24 cellular contexts compared by ENCODE assay signal in the genomic region with DNA sequence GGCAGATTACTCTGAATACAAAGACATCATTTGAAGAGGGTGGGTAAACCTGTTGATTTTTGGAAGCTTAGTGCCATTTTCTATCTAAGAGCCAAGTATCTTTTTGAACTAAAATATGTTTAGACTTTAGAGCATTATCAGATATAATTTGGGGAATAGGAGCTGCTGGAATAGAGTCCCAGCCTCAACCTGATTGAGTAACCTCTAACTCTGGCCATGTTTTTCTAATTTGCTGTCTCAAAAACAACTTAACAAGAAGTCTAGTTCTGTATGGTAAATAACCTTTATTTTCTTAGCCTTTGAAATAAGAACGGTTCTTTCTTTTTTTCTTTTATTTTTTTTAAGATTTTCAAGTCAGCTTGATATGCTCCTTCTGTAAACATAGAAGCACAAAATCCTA.
"Had no signal": no experiment of that assay in that cellular context is flagged by ENCODE, and none has a peak within 500 bp of the region (broad histone marks: within the 10 kb centered on the region; RNA-seq: fewer than 3 reads in every experiment).

No MANE protein-coding gene starts in this region.

- H3K36me3 ChIP-seq: breast epithelium, cardiac muscle cell, colonic mucosa had no signal

- H3K9me3 ChIP-seq: ascending aorta, breast epithelium, colonic mucosa, heart left ventricle had no signal

- H3K27ac ChIP-seq: ascending aorta, cardiac muscle cell, colonic mucosa, heart left ventricle, VCaP had no signal

- H3K4me1 ChIP-seq: ascending aorta, breast epithelium, colonic mucosa, heart left ventricle had no signal

- H3K4me3 ChIP-seq: ascending aorta, breast epithelium, cardiac muscle cell, colonic mucosa, heart left ventricle had no signal

- DNase-seq: activated CD4-positive, alpha-beta T cell treated with anti-CD3 and anti-CD28 coated beads for 48 hours; activated CD4-positive, alpha-beta T cell treated with anti-CD3 and anti-CD28 coated beads, Interleukin-2, amount 50 U/mL, for 1 hour; activated CD4-positive, alpha-beta T cell treated with anti-CD3 and anti-CD28 coated beads, Interleukin-2, amount 50 U/mL, for 48 hours; activated CD8-positive, alpha-beta memory T cell treated with anti-CD3 and anti-CD28 coated beads, Interleukin-2, amount 10 ng/mL, durations not matched to agents 7 days and 5 days; activated CD8-positive, alpha-beta memory T cell treated with anti-CD3 and anti-CD28 coated beads, Interleukin-2, amount 50 U/mL, for 4 hours; activated CD8-positive, alpha-beta T cell treated with anti-CD3 and anti-CD28 coated beads, Interleukin-2, amount 10 ng/mL, durations not matched to agents 7 days and 5 days; activated effector memory CD4-positive, alpha-beta T cell treated with anti-CD3 and anti-CD28 coated beads, Interleukin-2, amount 50 U/mL, for 16 hours; activated naive CD4-positive, alpha-beta T cell treated with anti-CD3 and anti-CD28 coated beads for 36 hours; activated naive CD8-positive, alpha-beta T cell treated with anti-CD3 and anti-CD28 coated beads for 36 hours; activated naive CD8-positive, alpha-beta T cell treated with anti-CD3 and anti-CD28 coated beads, Interleukin-2, amount 50 U/mL, for 24 hours; activated T-cell treated with anti-CD3 and anti-CD28 coated beads, Interleukin-2, amount 50 U/mL, for 1 hour; activated T-cell treated with anti-CD3 and anti-CD28 coated beads, Interleukin-2, amount 50 U/mL, for 48 hours; central memory CD4-positive, alpha-beta T cell; cerebellar nuclear complex; colonic mucosa; effector CD8-positive, alpha-beta T cell; foreskin fibroblast; glutamatergic neuron; heart left ventricle; T-helper 2 cell had no signal

- H3K27me3 ChIP-seq: ascending aorta, breast epithelium, cardiac muscle cell, colonic mucosa, heart left ventricle had no signal
